1 cellular context compared by ENCODE assay signal in the genomic region with DNA sequence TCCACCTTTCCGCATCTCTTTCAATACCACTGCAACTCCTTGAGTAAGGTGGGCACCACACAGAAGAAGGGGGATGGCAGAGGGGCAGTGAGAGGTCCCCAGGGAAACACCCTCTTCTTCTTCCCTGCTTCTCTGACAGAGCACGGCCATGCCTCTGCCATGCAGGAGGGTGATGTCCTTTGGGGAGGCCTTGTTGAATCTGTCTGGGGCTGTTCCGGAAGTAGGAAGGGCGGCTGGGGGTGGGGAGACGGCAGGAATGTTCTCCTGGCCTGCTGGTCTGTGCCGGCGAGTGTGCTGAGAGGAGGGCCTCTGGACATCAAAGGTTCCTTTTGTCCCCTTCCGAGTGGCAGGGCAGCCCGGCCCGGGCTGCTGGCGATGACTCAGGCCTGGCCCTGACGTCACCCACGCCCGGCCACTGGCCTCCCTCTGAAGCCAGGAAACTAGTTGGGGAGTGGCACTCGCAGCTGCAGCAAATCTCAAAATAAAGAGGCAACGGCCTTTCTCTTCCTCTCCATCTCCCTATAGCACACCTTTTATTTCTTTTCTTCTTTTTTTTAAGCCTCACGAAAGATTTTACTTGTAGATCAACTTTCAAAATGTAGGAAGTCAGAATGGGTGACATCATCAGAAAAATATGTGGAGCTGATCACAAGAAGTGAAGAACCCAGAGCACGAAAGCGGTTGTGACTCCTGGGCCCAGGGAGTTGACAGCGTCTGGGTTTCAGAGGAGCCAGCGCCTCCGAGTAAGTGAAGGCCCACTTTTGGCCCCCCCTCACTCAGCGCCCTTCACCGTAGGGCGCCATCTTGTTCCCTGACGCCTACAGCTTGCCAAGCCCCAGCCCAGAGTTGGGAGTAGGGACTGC.
TF ChIP-seq lines count a peak whose summit lies in the region.

Gene ZBTB38, plus strand, starts transcription at position 443 of the 863 bp plus-strand sequence. CDS start 73,885 bp downstream, outside the sequence.

TF ChIP-seq in IMR-90, 13 proteins besides CTCF, POLR2A, EP300 and RAD21:
- peak; percentile 50; the same call in 1 of the 2 replicates for TF ChIP-seq NFE2L2 (IDR thresholded peaks at IDR 0.05; ENCODE audit: low read depth, low read length)
- TF ChIP-seq MXI1 (IDR thresholded peaks at IDR 0.05; ENCODE audit: borderline replicate concordance, low read depth, low read length): no peak
- TF ChIP-seq CHD1 (IDR thresholded peaks at IDR 0.05; ENCODE audit: low read depth, low read length): no peak
- peak; percentile 60 for TF ChIP-seq MAZ (IDR thresholded peaks at IDR 0.05; ENCODE audit: borderline replicate concordance, low read depth, low read length)
- TF ChIP-seq, protein P1, sequence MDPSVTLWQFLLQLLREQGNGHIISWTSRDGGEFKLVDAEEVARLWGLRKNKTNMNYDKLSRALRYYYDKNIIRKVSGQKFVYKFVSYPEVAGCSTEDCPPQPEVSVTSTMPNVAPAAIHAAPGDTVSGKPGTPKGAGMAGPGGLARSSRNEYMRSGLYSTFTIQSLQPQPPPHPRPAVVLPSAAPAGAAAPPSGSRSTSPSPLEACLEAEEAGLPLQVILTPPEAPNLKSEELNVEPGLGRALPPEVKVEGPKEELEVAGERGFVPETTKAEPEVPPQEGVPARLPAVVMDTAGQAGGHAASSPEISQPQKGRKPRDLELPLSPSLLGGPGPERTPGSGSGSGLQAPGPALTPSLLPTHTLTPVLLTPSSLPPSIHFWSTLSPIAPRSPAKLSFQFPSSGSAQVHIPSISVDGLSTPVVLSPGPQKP (IDR thresholded peaks at IDR 0.05; ENCODE audit: borderline replicate concordance, low read depth, low read length): no peak
- TF ChIP-seq CEBPB (IDR thresholded peaks at IDR 0.05; ENCODE audit: low read depth, low read length): no peak
- peak; percentile 92 for TF ChIP-seq BHLHE40 (IDR thresholded peaks at IDR 0.05; ENCODE audit: low read depth, low read length)
- TF ChIP-seq MAFK (IDR thresholded peaks at IDR 0.05; ENCODE audit: low read depth, low read length): no peak
- TF ChIP-seq RFX5 (IDR thresholded peaks at IDR 0.05; ENCODE audit: low read depth, low read length): no peak
- TF ChIP-seq FOS (IDR thresholded peaks at IDR 0.05; ENCODE audit: low read depth, low read length): peak; percentile 87
- 0 out of 2 replicates have a peak, but pooled peaks have one; percentile 8 for TF ChIP-seq SMC3 (IDR thresholded peaks at IDR 0.05; ENCODE audit: low read depth, low read length)
- TF ChIP-seq RCOR1 (IDR thresholded peaks at IDR 0.05; ENCODE audit: insufficient replicate concordance, low read length): no peak
- TF ChIP-seq, protein P2, sequence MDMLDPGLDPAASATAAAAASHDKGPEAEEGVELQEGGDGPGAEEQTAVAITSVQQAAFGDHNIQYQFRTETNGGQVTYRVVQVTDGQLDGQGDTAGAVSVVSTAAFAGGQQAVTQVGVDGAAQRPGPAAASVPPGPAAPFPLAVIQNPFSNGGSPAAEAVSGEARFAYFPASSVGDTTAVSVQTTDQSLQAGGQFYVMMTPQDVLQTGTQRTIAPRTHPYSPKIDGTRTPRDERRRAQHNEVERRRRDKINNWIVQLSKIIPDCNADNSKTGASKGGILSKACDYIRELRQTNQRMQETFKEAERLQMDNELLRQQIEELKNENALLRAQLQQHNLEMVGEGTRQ (IDR thresholded peaks at IDR 0.05; ENCODE audit: low read depth, low read length): 0 out of 2 replicates have a peak, but pooled peaks have one; percentile 19
